14 cellular contexts compared by ENCODE assay signal in the genomic region with DNA sequence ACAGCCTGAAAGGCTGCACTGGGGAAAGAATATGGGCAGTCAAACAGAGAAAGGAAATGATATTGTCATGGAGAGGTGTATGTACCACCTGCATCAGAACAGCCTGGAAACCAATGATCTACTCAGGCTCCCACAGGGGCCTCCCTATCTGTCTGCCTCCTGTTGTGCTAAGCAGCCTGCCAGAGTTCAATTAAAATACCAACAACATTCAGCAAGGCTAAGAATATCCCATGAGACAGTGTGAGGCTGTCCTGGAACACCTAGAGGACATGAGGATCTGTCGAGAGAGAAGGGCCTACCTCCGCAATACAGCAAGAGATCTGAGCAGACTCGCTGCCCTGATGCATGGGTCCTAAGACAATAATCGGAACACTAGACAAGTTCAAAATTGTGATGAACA. TPM values are rescaled to one million over a fixed set of nuclear protein-coding genes. Genes with fewer than 3 reads are reported as not detected.
DNase-seq lines count a peak whose midpoint lies in the region; ATAC-seq, FAIRE-seq and TF ChIP-seq lines count a peak whose summit lies in the region.
"Had no signal": no experiment of that assay in that cellular context is flagged by ENCODE, and none has a peak within 500 bp of the region (broad histone marks: within the 10 kb centered on the region; RNA-seq: fewer than 3 reads in every experiment).

No MANE protein-coding gene starts in this region.

- no peak overlapping the region for H4K8ac ChIP-seq in mesendoderm (ENCODE audit: low read depth, low read length)

- peaks cover 3% of the 10 kb centered on the region for H3K79me1 ChIP-seq in mesendoderm (ENCODE audit: low read length)

- H3K4ac ChIP-seq in mesendoderm (ENCODE audit: low read depth, low read length), result no peak overlapping the region

- intact Hi-C loops in Right ventricle myocardium superior (cut with DNase I), result no loop called here

- H4K5ac ChIP-seq in mesendoderm (ENCODE audit: low read length), result no peak overlapping the region

- TF ChIP-seq POLR2A in A549 (IDR thresholded peaks at IDR 0.05; ENCODE audit: low read length), result no peak

- H3K27me3 ChIP-seq in HUES6 (ENCODE audit: control insufficient read depth, insufficient read depth, low read length) (no peaks in the 10 kb centered on the region), mesendoderm (ENCODE audit: insufficient read depth, low read length, poor library complexity) (no peaks in the 10 kb centered on the region)

- WGBS in A549 (ENCODE audit: missing lambda C conversion rate), result 93% methylated on average over 4 of the region's 4 CpGs
- no CpG with 5 or more reads among the region's 4 CpGs for WGBS in mesendoderm (ENCODE audit: extremely low coverage, insufficient coverage, low lambda C conversion rate)

- H2BK120ac ChIP-seq in mesendoderm (ENCODE audit: low read depth, low read length), result no peak overlapping the region

- H3K79me2 ChIP-seq in mesendoderm (ENCODE audit: control insufficient read depth, insufficient read depth, low read length), result peaks cover 2% of the 10 kb centered on the region

- TF ChIP-seq RAD21 in A549 (conservative IDR thresholded peaks at IDR 0.05 in 1 of 2, IDR thresholded peaks at IDR 0.05 in 1 of 2), result no peak

- no peak overlapping the region for H2AK5ac ChIP-seq in mesendoderm (ENCODE audit: low read length)

- DNase-seq in A549 (ENCODE audit: low read depth in 1 of 2, low spot score in 1 of 2), result no peak
- no peak for DNase-seq in Right ventricle myocardium superior
- DNase-seq in mesendoderm, result peak; percentile 26
- no peak for DNase-seq in NAMALWA (ENCODE audit: low spot score)
- no peak for DNase-seq in NCI-H510A treated with DMSO at 0.1 percent for 48 hours (lab: John Stamatoyannopoulos, UW)
- DNase-seq in stimulated activated naive CD8-positive, alpha-beta T cell treated with anti-CD3 and anti-CD28 coated beads, Interleukin-15, Interleukin-2, amounts not matched to agents 100 U/mL and 50 U/mL, for 24 hours, result no peak
- DNase-seq: CD8-positive, alpha-beta T cell; GOT3; NCI-H1436 treated with DMSO at 0.1 percent for 48 hours; NCI-H2081; NCI-H345; PC-9 had no signal

- H3K27ac ChIP-seq in A549, result no peak overlapping the region
- no peak overlapping the region for H3K27ac ChIP-seq in HUES6 (ENCODE audit: low read depth, low read length)
- H3K27ac ChIP-seq in mesendoderm (ENCODE audit: low read depth, low read length), result no peak overlapping the region
- H3K27ac ChIP-seq: PC-9 had no signal

- no peak for TF ChIP-seq CTCF in A549 (IDR thresholded peaks at IDR 0.05)

- no peak overlapping the region for H2BK15ac ChIP-seq in mesendoderm (replicated peaks; ENCODE audit: low read depth)

- H3K9ac ChIP-seq in HUES6 (ENCODE audit: low read length), result peak overlapping the region; percentile 6
- H3K9ac ChIP-seq in mesendoderm (ENCODE audit: low read length), result no peak overlapping the region

- POLR2A ChIA-PET in A549 (lab: Yijun Ruan, JAX), result interaction anchor here (0.6 kb wide), 1 partner anchor 63 kb away, joined by 3 read pairs; no protein-coding TSS in a partner anchor

- no peak overlapping the region for H2BK5ac ChIP-seq in mesendoderm (ENCODE audit: low read length)

- H3K18ac ChIP-seq in mesendoderm (ENCODE audit: low read length), result no peak overlapping the region

- H3K4me1 ChIP-seq in A549 (peaks cover 6% of the 10 kb centered on the region; the same call in 2 of the 3 replicates), HUES6 (ENCODE audit: control insufficient read depth, insufficient read depth, low read length) (no peaks in the 10 kb centered on the region), mesendoderm (ENCODE audit: control insufficient read depth, low read depth, low read length) (no peaks in the 10 kb centered on the region)

- ATAC-seq in A549, result no peak
- ATAC-seq in Right ventricle myocardium superior (ENCODE audit: poor library complexity), result peak; percentile 94
- ATAC-seq in stimulated activated naive CD8-positive, alpha-beta T cell treated with anti-CD3 and anti-CD28 coated beads, Interleukin-15, Interleukin-2, amounts not matched to agents 100 U/mL and 50 U/mL, for 24 hours, result no peak
- ATAC-seq: CD8-positive, alpha-beta T cell had no signal

- H3K4me2 ChIP-seq in A549, result no peak overlapping the region
- H3K4me2 ChIP-seq in mesendoderm (ENCODE audit: low read length), result no peak overlapping the region
- H3K4me2 ChIP-seq: PC-9 had no signal

- peaks cover 46% of the 10 kb centered on the region for H3K36me3 ChIP-seq in HUES6 (ENCODE audit: control insufficient read depth, insufficient read depth, low read length)
- peaks cover 3% of the 10 kb centered on the region for H3K36me3 ChIP-seq in mesendoderm (ENCODE audit: control insufficient read depth, insufficient read depth, low read length)

- FAIRE-seq in A549 (lab: Jason Lieb, UNC), result peak; percentile 72

- H3K9me3 ChIP-seq in A549 (no peaks in the 10 kb centered on the region), HUES6 (ENCODE audit: control insufficient read depth, insufficient read depth, low read depth, low read length) (no peaks in the 10 kb centered on the region)

- H3K4me3 ChIP-seq in A549 (no peak overlapping the region), HUES6 (ENCODE audit: low read depth, low read length) (no peak overlapping the region), mesendoderm (ENCODE audit: low read length) (no peak overlapping the region)
- H3K4me3 ChIP-seq: PC-9 had no signal

- TF ChIP-seq EP300 in A549 (IDR thresholded peaks at IDR 0.05), result no peak

- CTCF ChIA-PET in A549 (lab: Yijun Ruan, JAX), result interaction anchor here (0.8 to 4.7 kb wide), 2 partner anchors 18 to 251 kb away, joined by 5 to 40 read pairs; partner anchors contain the start of gene SOX15

- no peak overlapping the region for H3K56ac ChIP-seq in mesendoderm (ENCODE audit: low read length)

- no peak overlapping the region for H3K23ac ChIP-seq in mesendoderm (ENCODE audit: low read length)

TF ChIP-seq in A549, 52 proteins besides CTCF, POLR2A, EP300 and RAD21 (continues in another document):
- TF ChIP-seq POLR2AphosphoS2 (conservative IDR thresholded peaks at IDR 0.05; ENCODE audit: low read length), result no peak
- TF ChIP-seq GATA3 (IDR thresholded peaks at IDR 0.05; ENCODE audit: borderline replicate concordance), result no peak
- TF ChIP-seq SREBF2 (IDR thresholded peaks at IDR 0.05), result no peak
- TF ChIP-seq ESRRA (IDR thresholded peaks at IDR 0.05; ENCODE audit: borderline replicate concordance, low read length), result no peak
- no peak for TF ChIP-seq EHF (CRISPR knock-in tag; IDR thresholded peaks at IDR 0.05)
- no peak for TF ChIP-seq NPAS2 (CRISPR knock-in tag; IDR thresholded peaks at IDR 0.05; ENCODE audit: borderline replicate concordance)
- no peak for TF ChIP-seq ATOH8 (CRISPR knock-in tag; IDR thresholded peaks at IDR 0.05; ENCODE audit: low read depth)
- TF ChIP-seq FOSB (CRISPR knock-in tag; IDR thresholded peaks at IDR 0.05), result no peak
- TF ChIP-seq NR3C1 (IDR thresholded peaks at IDR 0.05), result no peak

RNA-seq across cellular contexts. Expression of gene FXR2, which starts 8.4 kb away (rescaled TPM):
- polyA plus RNA-seq in A549 (2011; rRNA removed), result 40.7 and 45.3 TPM in 2 replicates
- polyA plus RNA-seq in A549 (2012; cell fraction: cytosol; rRNA removed), result 57.2 and 75.6 TPM in 2 replicates
- 120 and 125 TPM in 2 replicates for polyA plus RNA-seq in A549 (2012; cell fraction: nucleus; rRNA removed)
- 38.9 to 45.2 TPM (median 42.9 TPM) in 3 replicates for polyA plus RNA-seq in A549 (2017; fragmentation: RNase III; extraction: RNeasy Plus Mini Kit Qiagen cat#74134 plus additional on column Dnase treatment)
- polyA minus RNA-seq in A549 (2011; rRNA and poly(A)+ RNA removed), result 74.1 and 80.2 TPM in 2 replicates
- 101 TPM for total RNA-seq in Right ventricle myocardium superior
- polyA plus RNA-seq in mesendoderm (2013, experiment 1 of 2), result 22.0 TPM
- 22.4 TPM for polyA plus RNA-seq in mesendoderm (2013, experiment 2 of 2)

RNA-seq across cellular contexts. Expression of gene SOX15, which starts 16.4 kb away (rescaled TPM):
- polyA plus RNA-seq in A549 (2011; rRNA removed), result 0.05 and 0.11 TPM in 2 replicates
- 0.17 and 0.21 TPM in 2 replicates for polyA plus RNA-seq in A549 (2012; cell fraction: cytosol; rRNA removed)
- polyA plus RNA-seq in A549 (2012; cell fraction: nucleus; rRNA removed), result 0.89 and 1.1 TPM in 2 replicates
- polyA plus RNA-seq in A549 (2017; fragmentation: RNase III; extraction: RNeasy Plus Mini Kit Qiagen cat#74134 plus additional on column Dnase treatment), result 0.19 to 0.30 TPM (median 0.22 TPM) in 3 replicates
- polyA minus RNA-seq in A549 (2011; rRNA and poly(A)+ RNA removed), result 0.58 TPM in 1 of 2 replicates, not detected in the other
- total RNA-seq in Right ventricle myocardium superior, result 0.91 TPM
- 18.2 TPM for polyA plus RNA-seq in mesendoderm (2013, experiment 1 of 2)
- polyA plus RNA-seq in mesendoderm (2013, experiment 2 of 2), result 18.4 TPM
- total RNA-seq: CD8-positive, alpha-beta T cell had no signal

RNA-seq across cellular contexts. Expression of gene SAT2, which starts 21.3 kb away (rescaled TPM):
- 38.1 and 44.4 TPM in 2 replicates for polyA plus RNA-seq in A549 (2011; rRNA removed)
- polyA plus RNA-seq in A549 (2012; cell fraction: cytosol; rRNA removed), result 30.0 and 37.5 TPM in 2 replicates
- polyA plus RNA-seq in A549 (2012; cell fraction: nucleus; rRNA removed), result 26.8 and 43.1 TPM in 2 replicates
- 59.8 to 76.3 TPM (median 70.1 TPM) in 3 replicates for polyA plus RNA-seq in A549 (2017; fragmentation: RNase III; extraction: RNeasy Plus Mini Kit Qiagen cat#74134 plus additional on column Dnase treatment)
- 12.4 and 13.3 TPM in 2 replicates for polyA minus RNA-seq in A549 (2011; rRNA and poly(A)+ RNA removed)
- 80.0 TPM for total RNA-seq in Right ventricle myocardium superior
- 26.8 TPM for polyA plus RNA-seq in mesendoderm (2013, experiment 1 of 2)
- 26.5 TPM for polyA plus RNA-seq in mesendoderm (2013, experiment 2 of 2)

RNA-seq across cellular contexts. Expression of gene MPDU1, which starts 22.6 kb away (rescaled TPM):
- polyA plus RNA-seq in A549 (2011; rRNA removed) (148 and 204 TPM in 2 replicates), A549 (2017; fragmentation: RNase III; extraction: RNeasy Plus Mini Kit Qiagen cat#74134 plus additional on column Dnase treatment) (126 to 134 TPM (median 127 TPM) in 3 replicates)
- polyA plus RNA-seq in A549 (2012; cell fraction: cytosol; rRNA removed), result 202 and 249 TPM in 2 replicates
- polyA plus RNA-seq in A549 (2012; cell fraction: nucleus; rRNA removed), result 243 and 331 TPM in 2 replicates
- 156 and 191 TPM in 2 replicates for polyA minus RNA-seq in A549 (2011; rRNA and poly(A)+ RNA removed)
- 25.9 TPM for total RNA-seq in Right ventricle myocardium superior
- polyA plus RNA-seq in mesendoderm (2013, experiment 1 of 2), result 101 TPM
- 96.5 TPM for polyA plus RNA-seq in mesendoderm (2013, experiment 2 of 2)

RNA-seq across cellular contexts. Expression of gene SHBG, which starts 23.7 kb away (rescaled TPM):
- polyA plus RNA-seq in A549 (2011; rRNA removed) (0.31 and 0.34 TPM in 2 replicates), A549 (2017; fragmentation: RNase III; extraction: RNeasy Plus Mini Kit Qiagen cat#74134 plus additional on column Dnase treatment) (0.37 to 0.63 TPM (median 0.50 TPM) in 3 replicates)
- 0.26 and 0.30 TPM in 2 replicates for polyA plus RNA-seq in A549 (2012; cell fraction: cytosol; rRNA removed)
- polyA plus RNA-seq in A549 (2012; cell fraction: nucleus; rRNA removed), result 0.42 and 0.73 TPM in 2 replicates
- polyA minus RNA-seq in A549 (2011; rRNA and poly(A)+ RNA removed), result 0.33 TPM in 1 of 2 replicates, not detected in the other
- total RNA-seq in Right ventricle myocardium superior, result 0.54 TPM
- 0.34 TPM for polyA plus RNA-seq in mesendoderm (2013, experiment 1 of 2)
- 0.46 TPM for polyA plus RNA-seq in mesendoderm (2013, experiment 2 of 2)
- total RNA-seq: CD8-positive, alpha-beta T cell; HT1080 had no signal
